2 cellular contexts compared by ENCODE assay signal in the genomic region with DNA sequence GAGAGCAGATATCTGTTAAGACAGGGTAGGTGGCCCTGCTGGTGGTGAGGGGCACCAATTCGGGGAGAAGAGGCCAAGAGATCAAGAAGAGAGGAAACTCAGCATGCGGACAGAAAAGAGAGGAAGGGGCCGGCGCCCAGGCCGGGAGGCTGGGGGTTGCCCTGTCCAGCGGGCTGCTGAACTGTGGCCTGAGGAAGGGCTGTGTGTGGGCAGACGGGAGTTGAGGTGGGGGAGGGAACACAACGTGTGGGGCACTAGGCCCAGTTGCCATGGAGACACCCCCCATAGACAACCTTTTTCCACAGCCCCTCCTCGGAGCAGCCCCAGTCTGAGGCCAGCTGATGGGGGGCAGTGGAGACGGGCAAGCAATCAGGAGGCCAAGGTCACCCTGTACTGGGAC.
TF ChIP-seq lines count a peak whose summit lies in the region.

No MANE protein-coding gene starts in this region.

TF ChIP-seq in SK-N-SH, 30 proteins besides CTCF, POLR2A, EP300 and RAD21:
- TF ChIP-seq, protein P1, sequence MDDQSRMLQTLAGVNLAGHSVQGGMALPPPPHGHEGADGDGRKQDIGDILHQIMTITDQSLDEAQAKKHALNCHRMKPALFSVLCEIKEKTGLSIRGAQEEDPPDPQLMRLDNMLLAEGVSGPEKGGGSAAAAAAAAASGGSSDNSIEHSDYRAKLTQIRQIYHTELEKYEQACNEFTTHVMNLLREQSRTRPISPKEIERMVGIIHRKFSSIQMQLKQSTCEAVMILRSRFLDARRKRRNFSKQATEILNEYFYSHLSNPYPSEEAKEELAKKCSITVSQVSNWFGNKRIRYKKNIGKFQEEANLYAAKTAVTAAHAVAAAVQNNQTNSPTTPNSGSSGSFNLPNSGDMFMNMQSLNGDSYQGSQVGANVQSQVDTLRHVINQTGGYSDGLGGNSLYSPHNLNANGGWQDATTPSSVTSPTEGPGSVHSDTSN (IDR thresholded peaks at IDR 0.05): no peak
TF ChIP-seq in SK-N-SH: peak in this region for 0.

TF ChIP-seq in SK-N-SH treated with all-trans-retinoic acid at 6 μM for 48 hours, 23 proteins besides CTCF, POLR2A, EP300 and RAD21 (continued from another document):
- TF ChIP-seq, protein P2, sequence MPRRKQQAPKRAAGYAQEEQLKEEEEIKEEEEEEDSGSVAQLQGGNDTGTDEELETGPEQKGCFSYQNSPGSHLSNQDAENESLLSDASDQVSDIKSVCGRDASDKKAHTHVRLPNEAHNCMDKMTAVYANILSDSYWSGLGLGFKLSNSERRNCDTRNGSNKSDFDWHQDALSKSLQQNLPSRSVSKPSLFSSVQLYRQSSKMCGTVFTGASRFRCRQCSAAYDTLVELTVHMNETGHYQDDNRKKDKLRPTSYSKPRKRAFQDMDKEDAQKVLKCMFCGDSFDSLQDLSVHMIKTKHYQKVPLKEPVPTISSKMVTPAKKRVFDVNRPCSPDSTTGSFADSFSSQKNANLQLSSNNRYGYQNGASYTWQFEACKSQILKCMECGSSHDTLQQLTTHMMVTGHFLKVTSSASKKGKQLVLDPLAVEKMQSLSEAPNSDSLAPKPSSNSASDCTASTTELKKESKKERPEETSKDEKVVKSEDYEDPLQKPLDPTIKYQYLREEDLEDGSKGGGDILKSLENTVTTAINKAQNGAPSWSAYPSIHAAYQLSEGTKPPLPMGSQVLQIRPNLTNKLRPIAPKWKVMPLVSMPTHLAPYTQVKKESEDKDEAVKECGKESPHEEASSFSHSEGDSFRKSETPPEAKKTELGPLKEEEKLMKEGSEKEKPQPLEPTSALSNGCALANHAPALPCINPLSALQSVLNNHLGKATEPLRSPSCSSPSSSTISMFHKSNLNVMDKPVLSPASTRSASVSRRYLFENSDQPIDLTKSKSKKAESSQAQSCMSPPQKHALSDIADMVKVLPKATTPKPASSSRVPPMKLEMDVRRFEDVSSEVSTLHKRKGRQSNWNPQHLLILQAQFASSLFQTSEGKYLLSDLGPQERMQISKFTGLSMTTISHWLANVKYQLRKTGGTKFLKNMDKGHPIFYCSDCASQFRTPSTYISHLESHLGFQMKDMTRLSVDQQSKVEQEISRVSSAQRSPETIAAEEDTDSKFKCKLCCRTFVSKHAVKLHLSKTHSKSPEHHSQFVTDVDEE (CRISPR knock-in tag; IDR thresholded peaks at IDR 0.05): no peak
- TF ChIP-seq SNAI2 (CRISPR knock-in tag; IDR thresholded peaks at IDR 0.05) (no peak), ZFP30 (CRISPR knock-in tag; IDR thresholded peaks at IDR 0.05) (no peak), TCF4 (CRISPR knock-in tag; IDR thresholded peaks at IDR 0.05; ENCODE audit: borderline replicate concordance) (no peak), RARB (CRISPR knock-in tag; IDR thresholded peaks at IDR 0.05) (no peak), ISL1 (CRISPR knock-in tag; IDR thresholded peaks at IDR 0.05) (no peak), ZC3H10 (CRISPR knock-in tag; IDR thresholded peaks at IDR 0.05) (no peak), GLIS3 (CRISPR knock-in tag; IDR thresholded peaks at IDR 0.05) (no peak), ZNF70 (CRISPR knock-in tag; IDR thresholded peaks at IDR 0.05) (no peak), TOX (CRISPR knock-in tag; IDR thresholded peaks at IDR 0.05; ENCODE audit: borderline replicate concordance) (no peak)
- TF ChIP-seq, protein P3, sequence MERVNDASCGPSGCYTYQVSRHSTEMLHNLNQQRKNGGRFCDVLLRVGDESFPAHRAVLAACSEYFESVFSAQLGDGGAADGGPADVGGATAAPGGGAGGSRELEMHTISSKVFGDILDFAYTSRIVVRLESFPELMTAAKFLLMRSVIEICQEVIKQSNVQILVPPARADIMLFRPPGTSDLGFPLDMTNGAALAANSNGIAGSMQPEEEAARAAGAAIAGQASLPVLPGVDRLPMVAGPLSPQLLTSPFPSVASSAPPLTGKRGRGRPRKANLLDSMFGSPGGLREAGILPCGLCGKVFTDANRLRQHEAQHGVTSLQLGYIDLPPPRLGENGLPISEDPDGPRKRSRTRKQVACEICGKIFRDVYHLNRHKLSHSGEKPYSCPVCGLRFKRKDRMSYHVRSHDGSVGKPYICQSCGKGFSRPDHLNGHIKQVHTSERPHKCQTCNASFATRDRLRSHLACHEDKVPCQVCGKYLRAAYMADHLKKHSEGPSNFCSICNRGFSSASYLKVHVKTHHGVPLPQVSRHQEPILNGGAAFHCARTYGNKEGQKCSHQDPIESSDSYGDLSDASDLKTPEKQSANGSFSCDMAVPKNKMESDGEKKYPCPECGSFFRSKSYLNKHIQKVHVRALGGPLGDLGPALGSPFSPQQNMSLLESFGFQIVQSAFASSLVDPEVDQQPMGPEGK (CRISPR knock-in tag; IDR thresholded peaks at IDR 0.05; ENCODE audit: borderline replicate concordance): no peak
- TF ChIP-seq, protein P4, sequence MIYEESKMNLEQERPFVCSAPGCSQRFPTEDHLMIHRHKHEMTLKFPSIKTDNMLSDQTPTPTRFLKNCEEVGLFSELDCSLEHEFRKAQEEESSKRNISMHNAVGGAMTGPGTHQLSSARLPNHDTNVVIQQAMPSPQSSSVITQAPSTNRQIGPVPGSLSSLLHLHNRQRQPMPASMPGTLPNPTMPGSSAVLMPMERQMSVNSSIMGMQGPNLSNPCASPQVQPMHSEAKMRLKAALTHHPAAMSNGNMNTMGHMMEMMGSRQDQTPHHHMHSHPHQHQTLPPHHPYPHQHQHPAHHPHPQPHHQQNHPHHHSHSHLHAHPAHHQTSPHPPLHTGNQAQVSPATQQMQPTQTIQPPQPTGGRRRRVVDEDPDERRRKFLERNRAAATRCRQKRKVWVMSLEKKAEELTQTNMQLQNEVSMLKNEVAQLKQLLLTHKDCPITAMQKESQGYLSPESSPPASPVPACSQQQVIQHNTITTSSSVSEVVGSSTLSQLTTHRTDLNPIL (CRISPR knock-in tag; IDR thresholded peaks at IDR 0.05; ENCODE audit: low read depth): no peak
- TF ChIP-seq, protein P5, sequence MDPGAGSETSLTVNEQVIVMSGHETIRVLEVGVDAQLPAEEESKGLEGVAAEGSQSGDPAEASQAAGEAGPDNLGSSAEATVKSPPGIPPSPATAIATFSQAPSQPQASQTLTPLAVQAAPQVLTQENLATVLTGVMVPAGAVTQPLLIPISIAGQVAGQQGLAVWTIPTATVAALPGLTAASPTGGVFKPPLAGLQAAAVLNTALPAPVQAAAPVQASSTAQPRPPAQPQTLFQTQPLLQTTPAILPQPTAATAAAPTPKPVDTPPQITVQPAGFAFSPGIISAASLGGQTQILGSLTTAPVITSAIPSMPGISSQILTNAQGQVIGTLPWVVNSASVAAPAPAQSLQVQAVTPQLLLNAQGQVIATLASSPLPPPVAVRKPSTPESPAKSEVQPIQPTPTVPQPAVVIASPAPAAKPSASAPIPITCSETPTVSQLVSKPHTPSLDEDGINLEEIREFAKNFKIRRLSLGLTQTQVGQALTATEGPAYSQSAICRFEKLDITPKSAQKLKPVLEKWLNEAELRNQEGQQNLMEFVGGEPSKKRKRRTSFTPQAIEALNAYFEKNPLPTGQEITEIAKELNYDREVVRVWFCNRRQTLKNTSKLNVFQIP (CRISPR knock-in tag; IDR thresholded peaks at IDR 0.05; ENCODE audit: borderline replicate concordance, low read depth): no peak
- TF ChIP-seq, protein P6, sequence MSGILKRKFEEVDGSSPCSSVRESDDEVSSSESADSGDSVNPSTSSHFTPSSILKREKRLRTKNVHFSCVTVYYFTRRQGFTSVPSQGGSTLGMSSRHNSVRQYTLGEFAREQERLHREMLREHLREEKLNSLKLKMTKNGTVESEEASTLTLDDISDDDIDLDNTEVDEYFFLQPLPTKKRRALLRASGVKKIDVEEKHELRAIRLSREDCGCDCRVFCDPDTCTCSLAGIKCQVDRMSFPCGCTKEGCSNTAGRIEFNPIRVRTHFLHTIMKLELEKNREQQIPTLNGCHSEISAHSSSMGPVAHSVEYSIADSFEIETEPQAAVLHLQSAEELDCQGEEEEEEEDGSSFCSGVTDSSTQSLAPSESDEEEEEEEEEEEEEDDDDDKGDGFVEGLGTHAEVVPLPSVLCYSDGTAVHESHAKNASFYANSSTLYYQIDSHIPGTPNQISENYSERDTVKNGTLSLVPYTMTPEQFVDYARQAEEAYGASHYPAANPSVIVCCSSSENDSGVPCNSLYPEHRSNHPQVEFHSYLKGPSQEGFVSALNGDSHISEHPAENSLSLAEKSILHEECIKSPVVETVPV (CRISPR knock-in tag; IDR thresholded peaks at IDR 0.05): no peak
TF ChIP-seq in SK-N-SH treated with all-trans-retinoic acid at 6 μM for 48 hours: peak in this region for 0.
